Comparison of ENCODE assay signal across 23 cellular contexts in genomic region chr3:46907271-46907670, GRCh38. TPM values are rescaled to one million over a fixed set of nuclear protein-coding genes. Genes with fewer than 3 reads are reported as not detected.
DNase-seq lines count a peak whose midpoint lies in the region; ATAC-seq, FAIRE-seq and TF ChIP-seq lines count a peak whose summit lies in the region.
"Had no signal": no experiment of that assay in that cellular context is flagged by ENCODE, and none has a peak within 500 bp of the region (broad histone marks: within the 10 kb centered on the region; RNA-seq: fewer than 3 reads in every experiment).

No MANE protein-coding gene starts in this region.

- TF ChIP-seq CTCF in K562 (IDR thresholded peaks at IDR 0.05 in 2 of 3, conservative IDR thresholded peaks at IDR 0.05 in 1 of 3; ENCODE audit: insufficient read depth in 2 of 3, low read depth in 1 of 3, low read length in 3 of 3): no peak

- peak; percentile 60 for FAIRE-seq in K562 (lab: Jason Lieb, UNC)
- FAIRE-seq in urothelium cell line (lab: Jason Lieb, UNC): peak; percentile 17

- BruUV-seq in K562 (replicated peaks; lab: Mats Ljungman, UMichigan): no TSS peak

- DNase-seq in activated naive CD8-positive, alpha-beta T cell treated with anti-CD3 and anti-CD28 coated beads, Interleukin-2, amount 10 ng/mL, durations not matched to agents 7 days and 5 days: peak; percentile 15
- DNase-seq in activated naive CD8-positive, alpha-beta T cell treated with anti-CD3 and anti-CD28 coated beads, Interleukin-2, amount 50 U/mL, for 24 hours: no peak
- DNase-seq in K562 (ENCODE audit: extremely low read depth in 1 of 4, low spot score in 3 of 4) (no peak), mesenteric fat pad (ENCODE audit: low spot score) (peak; percentile 74), urothelium cell line (ENCODE audit: low spot score) (no peak), NCI-H526 (lab: John Stamatoyannopoulos, UW) (no peak)
- DNase-seq in activated CD8-positive, alpha-beta memory T cell treated with anti-CD3 and anti-CD28 coated beads, Interleukin-2, amount 10 ng/mL, durations not matched to agents 7 days and 5 days: no peak
- DNase-seq: DMS79 treated with DMSO at 0.1 percent for 48 hours, H9, Kasumi-1, MG63, NCI-H1048, NCI-H1436, NCI-H2029, NCI-H345, NCI-H524 treated with DMSO at 0.1 percent for 48 hours, SHP77 had no signal

- peaks cover 4% of the 10 kb centered on the region for H3K9me1 ChIP-seq in K562 (ENCODE audit: control insufficient read depth, insufficient read depth, low read length)

- H3K4me2 ChIP-seq in K562 (ENCODE audit: insufficient read depth, low read length): no peak overlapping the region

- ATAC-seq in activated naive CD8-positive, alpha-beta T cell treated with anti-CD3 and anti-CD28 coated beads, Interleukin-2, amount 10 ng/mL, durations not matched to agents 7 days and 5 days (ENCODE audit: low read depth): no peak
- ATAC-seq in activated naive CD8-positive, alpha-beta T cell treated with anti-CD3 and anti-CD28 coated beads, Interleukin-2, amount 50 U/mL, for 24 hours: no peak
- no peak for ATAC-seq in K562
- ATAC-seq in HG02678 (IDR thresholded peaks at IDR 0.05; ENCODE audit: unreplicated experiment): no peak
- ATAC-seq in activated CD8-positive, alpha-beta memory T cell treated with anti-CD3 and anti-CD28 coated beads, Interleukin-2, amount 10 ng/mL, durations not matched to agents 7 days and 5 days: no peak

- H3K4me1 ChIP-seq in K562 (replicated peaks in 1 of 2; ENCODE audit: control insufficient read depth in 2 of 2, insufficient read depth in 2 of 2, low read length in 2 of 2): peaks cover 0 to 37% of the 10 kb centered on the region in 2 experiments; a peak in 4 of 5 replicates

- H3K4me3 ChIP-seq in K562: no peak overlapping the region
- H3K4me3 ChIP-seq: MG63, Peyer's patch had no signal

- H4K20me1 ChIP-seq in K562 (replicated peaks; ENCODE audit: control insufficient read depth, insufficient read depth, low read length): no peaks in the 10 kb centered on the region; the same call in none of the 2 replicates

- H3K27ac Mint-ChIP-seq in activated naive CD8-positive, alpha-beta T cell treated with anti-CD3 and anti-CD28 coated beads, Interleukin-2, amount 10 ng/mL, durations not matched to agents 7 days and 5 days: peak overlapping the region; percentile 28
- no peak overlapping the region for H3K27ac Mint-ChIP-seq in activated naive CD8-positive, alpha-beta T cell treated with anti-CD3 and anti-CD28 coated beads, Interleukin-2, amount 50 U/mL, for 24 hours
- H3K27ac Mint-ChIP-seq in activated CD8-positive, alpha-beta memory T cell treated with anti-CD3 and anti-CD28 coated beads, Interleukin-2, amount 10 ng/mL, durations not matched to agents 7 days and 5 days: no peak overlapping the region
- H3K27ac Mint-ChIP-seq: H9, IgD-negative memory B cell had no signal

- CTCF ChIA-PET in K562 (lab: Yijun Ruan, JAX; ENCODE audit: low intra/inter-chr PET ratio): no interaction called here
- CTCF ChIA-PET in activated CD8-positive, alpha-beta memory T cell treated with anti-CD3 and anti-CD28 coated beads, Interleukin-2, amount 10 ng/mL, durations not matched to agents 7 days and 5 days (lab: Charles Lee): no interaction called here

- H3K9me3 Mint-ChIP-seq in activated naive CD8-positive, alpha-beta T cell treated with anti-CD3 and anti-CD28 coated beads, Interleukin-2, amount 10 ng/mL, durations not matched to agents 7 days and 5 days: no peaks in the 10 kb centered on the region
- no peaks in the 10 kb centered on the region for H3K9me3 Mint-ChIP-seq in activated naive CD8-positive, alpha-beta T cell treated with anti-CD3 and anti-CD28 coated beads, Interleukin-2, amount 50 U/mL, for 24 hours
- no peaks in the 10 kb centered on the region for H3K9me3 Mint-ChIP-seq in activated CD8-positive, alpha-beta memory T cell treated with anti-CD3 and anti-CD28 coated beads, Interleukin-2, amount 10 ng/mL, durations not matched to agents 7 days and 5 days (ENCODE audit: low read depth)
- H3K9me3 Mint-ChIP-seq: H9, IgD-negative memory B cell had no signal

- in situ Hi-C loops in K562 (cut with MboI): no loop called here

- no peak overlapping the region for H3K4me3 Mint-ChIP-seq in activated naive CD8-positive, alpha-beta T cell treated with anti-CD3 and anti-CD28 coated beads, Interleukin-2, amount 10 ng/mL, durations not matched to agents 7 days and 5 days
- H3K4me3 Mint-ChIP-seq in activated naive CD8-positive, alpha-beta T cell treated with anti-CD3 and anti-CD28 coated beads, Interleukin-2, amount 50 U/mL, for 24 hours: no peak overlapping the region
- no peak overlapping the region for H3K4me3 Mint-ChIP-seq in activated CD8-positive, alpha-beta memory T cell treated with anti-CD3 and anti-CD28 coated beads, Interleukin-2, amount 10 ng/mL, durations not matched to agents 7 days and 5 days
- H3K4me3 Mint-ChIP-seq: CD14-positive monocyte, H9, IgD-negative memory B cell had no signal

- H3K79me2 ChIP-seq in K562 (ENCODE audit: control insufficient read depth, insufficient read depth, low read length): no peaks in the 10 kb centered on the region

- POLR2A ChIA-PET in activated naive CD8-positive, alpha-beta T cell treated with anti-CD3 and anti-CD28 coated beads, Interleukin-2, amount 10 ng/mL, durations not matched to agents 7 days and 5 days (lab: Charles Lee): no interaction called here
- POLR2A ChIA-PET in K562 (lab: Yijun Ruan, JAX): no interaction called here

- no peak for TF ChIP-seq RAD21 in K562 (CRISPR knock-in tag; conservative IDR thresholded peaks at IDR 0.05 in 1 of 2, IDR thresholded peaks at IDR 0.05 in 1 of 2)

- H2AFZ ChIP-seq in K562 (ENCODE audit: low read depth, low read length): no peak overlapping the region

- WGBS in K562 (ENCODE audit: insufficient coverage, low coverage, missing lambda C conversion rate): 32% methylated on average over 12 of the region's 12 CpGs

- H3K27me3 Mint-ChIP-seq in activated naive CD8-positive, alpha-beta T cell treated with anti-CD3 and anti-CD28 coated beads, Interleukin-2, amount 10 ng/mL, durations not matched to agents 7 days and 5 days: no peaks in the 10 kb centered on the region
- no peaks in the 10 kb centered on the region for H3K27me3 Mint-ChIP-seq in activated naive CD8-positive, alpha-beta T cell treated with anti-CD3 and anti-CD28 coated beads, Interleukin-2, amount 50 U/mL, for 24 hours
- H3K27me3 Mint-ChIP-seq in activated CD8-positive, alpha-beta memory T cell treated with anti-CD3 and anti-CD28 coated beads, Interleukin-2, amount 10 ng/mL, durations not matched to agents 7 days and 5 days: no peaks in the 10 kb centered on the region
- H3K27me3 Mint-ChIP-seq: IgD-negative memory B cell had no signal

- no peaks in the 10 kb centered on the region for H3K9me3 ChIP-seq in K562 (replicated peaks; ENCODE audit: control insufficient read depth, insufficient read depth, low read depth, low read length)
- H3K9me3 ChIP-seq: MG63, Peyer's patch had no signal

- H3K27me3 ChIP-seq in K562 (ENCODE audit: control insufficient read depth in 2 of 2, insufficient read depth in 2 of 2, low read length in 2 of 2): peaks cover under 1 to 16% of the 10 kb centered on the region in 2 experiments; a peak in 3 of 5 replicates
- H3K27me3 ChIP-seq: MG63, Peyer's patch had no signal

- peaks cover 5% of the 10 kb centered on the region for H3K4me1 Mint-ChIP-seq in activated naive CD8-positive, alpha-beta T cell treated with anti-CD3 and anti-CD28 coated beads, Interleukin-2, amount 10 ng/mL, durations not matched to agents 7 days and 5 days
- H3K4me1 Mint-ChIP-seq in activated naive CD8-positive, alpha-beta T cell treated with anti-CD3 and anti-CD28 coated beads, Interleukin-2, amount 50 U/mL, for 24 hours: peaks cover 6% of the 10 kb centered on the region
- H3K4me1 Mint-ChIP-seq in activated CD8-positive, alpha-beta memory T cell treated with anti-CD3 and anti-CD28 coated beads, Interleukin-2, amount 10 ng/mL, durations not matched to agents 7 days and 5 days: peaks cover 9% of the 10 kb centered on the region

- peaks cover under 1% of the 10 kb centered on the region for H3K36me3 Mint-ChIP-seq in activated naive CD8-positive, alpha-beta T cell treated with anti-CD3 and anti-CD28 coated beads, Interleukin-2, amount 10 ng/mL, durations not matched to agents 7 days and 5 days
- no peaks in the 10 kb centered on the region for H3K36me3 Mint-ChIP-seq in activated naive CD8-positive, alpha-beta T cell treated with anti-CD3 and anti-CD28 coated beads, Interleukin-2, amount 50 U/mL, for 24 hours (ENCODE audit: low read depth)
- peaks cover 1% of the 10 kb centered on the region for H3K36me3 Mint-ChIP-seq in activated CD8-positive, alpha-beta memory T cell treated with anti-CD3 and anti-CD28 coated beads, Interleukin-2, amount 10 ng/mL, durations not matched to agents 7 days and 5 days
- H3K36me3 Mint-ChIP-seq: IgD-negative memory B cell had no signal

- H3K9ac ChIP-seq in K562 (ENCODE audit: insufficient read depth in 1 of 2, low read depth in 2 of 2, low read length in 2 of 2): no peak overlapping the region

- H3K27ac ChIP-seq in K562 (ENCODE audit: extremely low read depth, low read depth, low read length): no peak overlapping the region
- H3K27ac ChIP-seq: Peyer's patch had no signal

- no peak for TF ChIP-seq POLR2A in K562 (conservative IDR thresholded peaks at IDR 0.05)

- TF ChIP-seq EP300 in K562 (IDR thresholded peaks at IDR 0.05; ENCODE audit: low read length): no peak

- no peaks in the 10 kb centered on the region for H3K36me3 ChIP-seq in K562 (ENCODE audit: control insufficient read depth, insufficient read depth, low read length)
- H3K36me3 ChIP-seq: MG63, Peyer's patch had no signal

- intact Hi-C loops in K562 (cut with micrococcal nuclease): no loop called here

RNA-seq across cellular contexts. Expression of gene PTH1R, which starts 29.8 kb away (rescaled TPM):
- not detected for total RNA-seq in activated naive CD8-positive, alpha-beta T cell treated with anti-CD3 and anti-CD28 coated beads, Interleukin-2, amount 10 ng/mL, durations not matched to agents 7 days and 5 days
- total RNA-seq in K562 (2011; cell fraction: chromatin; rRNA removed; ENCODE audit: low replicate concordance): not detected in 2 replicates
- not detected in 2 replicates for total RNA-seq in K562 (2011; cell fraction: nucleolus; rRNA removed)
- not detected in 2 replicates for total RNA-seq in K562 (2011; cell fraction: nucleoplasm; rRNA removed)
- total RNA-seq in K562 (2014; rRNA removed) (not detected in 2 replicates), K562 (2014; rRNA removed; fragmentation: Illumina TruSeq; extraction: Trizol) (not detected in 2 replicates), K562 (2015; rRNA removed; fragmentation: Illumina TruSeq; extraction: Trizol) (not detected in 2 replicates), K562 (2021) (not detected in 2 replicates), mesenteric fat pad (16.3 TPM)
- polyA plus RNA-seq in K562 (2011; rRNA removed) (not detected in 2 replicates), K562 (2014; fragmentation: Illumina TruSeq; extraction: Trizol) (not detected in 2 replicates), K562 (2014; fragmentation: Nextera tagmentation; extraction: Ambion mirVana) (not detected), K562 (2014; rRNA removed) (not detected in 2 replicates)
- polyA plus RNA-seq in K562 (2011; cell fraction: cytosol; rRNA removed): not detected in 2 replicates
- polyA plus RNA-seq in K562 (2011; cell fraction: nucleus; rRNA removed): not detected in 2 replicates
- polyA plus RNA-seq in K562 (2012): not detected in 2 replicates
- not detected in 2 replicates for polyA minus RNA-seq in K562 (2011; rRNA and poly(A)+ RNA removed)
- not detected in 2 replicates for polyA minus RNA-seq in K562 (2011; cell fraction: cytosol; rRNA and poly(A)+ RNA removed)
- polyA minus RNA-seq in K562 (2011; cell fraction: nucleus; rRNA and poly(A)+ RNA removed): not detected in 2 replicates
- not detected for total RNA-seq in activated CD8-positive, alpha-beta memory T cell treated with anti-CD3 and anti-CD28 coated beads, Interleukin-2, amount 10 ng/mL, durations not matched to agents 7 days and 5 days
- total RNA-seq: HT-29 had no signal
- polyA plus RNA-seq: CD14-positive monocyte, IgD-negative memory B cell had no signal

RNA-seq across cellular contexts. Expression of gene MYL3, which starts 44.0 kb away (rescaled TPM):
- not detected for total RNA-seq in activated naive CD8-positive, alpha-beta T cell treated with anti-CD3 and anti-CD28 coated beads, Interleukin-2, amount 10 ng/mL, durations not matched to agents 7 days and 5 days
- not detected in 2 replicates for total RNA-seq in K562 (2011; cell fraction: chromatin; rRNA removed; ENCODE audit: low replicate concordance)
- total RNA-seq in K562 (2011; cell fraction: nucleolus; rRNA removed): not detected in 2 replicates
- total RNA-seq in K562 (2011; cell fraction: nucleoplasm; rRNA removed): not detected in 2 replicates
- total RNA-seq in K562 (2014; rRNA removed) (0.14 TPM in 1 of 2 replicates, not detected in the other), K562 (2014; rRNA removed; fragmentation: Illumina TruSeq; extraction: Trizol) (not detected in 2 replicates), K562 (2015; rRNA removed; fragmentation: Illumina TruSeq; extraction: Trizol) (not detected in 2 replicates), K562 (2021) (not detected in 2 replicates), mesenteric fat pad (2.6 TPM)
- polyA plus RNA-seq in K562 (2011; rRNA removed) (not detected in 2 replicates), K562 (2014; fragmentation: Illumina TruSeq; extraction: Trizol) (not detected in 2 replicates), K562 (2014; fragmentation: Nextera tagmentation; extraction: Ambion mirVana) (under 1 TPM in 1 of 2 experiments, not detected in 1; 0.45 TPM), K562 (2014; rRNA removed) (not detected in 2 replicates)
- not detected in 2 replicates for polyA plus RNA-seq in K562 (2011; cell fraction: cytosol; rRNA removed)
- not detected in 2 replicates for polyA plus RNA-seq in K562 (2011; cell fraction: nucleus; rRNA removed)
- polyA plus RNA-seq in K562 (2012): not detected in 2 replicates
- polyA minus RNA-seq in K562 (2011; rRNA and poly(A)+ RNA removed): not detected in 2 replicates
- not detected in 2 replicates for polyA minus RNA-seq in K562 (2011; cell fraction: cytosol; rRNA and poly(A)+ RNA removed)
- not detected in 2 replicates for polyA minus RNA-seq in K562 (2011; cell fraction: nucleus; rRNA and poly(A)+ RNA removed)
- total RNA-seq in activated CD8-positive, alpha-beta memory T cell treated with anti-CD3 and anti-CD28 coated beads, Interleukin-2, amount 10 ng/mL, durations not matched to agents 7 days and 5 days: not detected
- total RNA-seq: HT-29 had no signal
- polyA plus RNA-seq: AG04450, CD14-positive monocyte, IgD-negative memory B cell had no signal

Comparison
In these comparisons a context has a peak if more than half of its experiments do, and no peak if none do; other contexts are left out.
1. DNase-seq: peak in activated naive CD8-positive, alpha-beta T cell treated with anti-CD3 and anti-CD28 coated beads, Interleukin-2, amount 10 ng/mL, durations not matched to agents 7 days and 5 days (single experiment) and mesenteric fat pad (single experiment); none in activated naive CD8-positive, alpha-beta T cell treated with anti-CD3 and anti-CD28 coated beads, Interleukin-2, amount 50 U/mL, for 24 hours (single experiment), K562 (0 of 4), urothelium cell line (single experiment), NCI-H526 (0 of 2) and activated CD8-positive, alpha-beta memory T cell treated with anti-CD3 and anti-CD28 coated beads, Interleukin-2, amount 10 ng/mL, durations not matched to agents 7 days and 5 days (single experiment).
2. RNA of gene PTH1R, which starts 29.8 kb away (total RNA-seq): 16.3 TPM in mesenteric fat pad (single experiment); not detected in activated naive CD8-positive, alpha-beta T cell treated with anti-CD3 and anti-CD28 coated beads, Interleukin-2, amount 10 ng/mL, durations not matched to agents 7 days and 5 days, not detected in K562 and not detected in activated CD8-positive, alpha-beta memory T cell treated with anti-CD3 and anti-CD28 coated beads, Interleukin-2, amount 10 ng/mL, durations not matched to agents 7 days and 5 days; every median in the first group is over 10 times any median in the second.